ENCODE assay signal across 17 cellular contexts in the genomic region with DNA sequence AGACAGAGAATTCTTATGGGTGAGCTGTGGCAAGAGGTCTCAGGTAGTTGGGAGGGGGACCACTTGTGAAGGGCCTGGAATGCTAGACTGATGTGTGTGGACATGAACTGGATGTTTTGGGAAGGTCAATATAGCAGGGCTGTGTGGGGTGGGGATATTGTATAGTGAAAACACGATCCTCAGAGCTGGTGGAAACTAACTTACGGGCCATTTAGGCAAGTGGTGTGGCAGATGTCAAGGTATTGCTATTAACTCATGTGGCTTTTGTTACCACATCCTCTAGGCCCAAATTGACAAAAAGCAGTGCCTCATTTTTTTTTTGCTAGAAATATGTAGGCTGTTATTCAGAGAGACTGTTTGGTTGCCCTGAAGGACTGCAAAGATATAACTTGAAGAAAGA. TPM values are rescaled to one million over a fixed set of nuclear protein-coding genes. Genes with fewer than 3 reads are reported as not detected.
DNase-seq lines count a peak whose midpoint lies in the region; ATAC-seq and TF ChIP-seq lines count a peak whose summit lies in the region.
"Had no signal": no experiment of that assay in that cellular context is flagged by ENCODE, and none has a peak within 500 bp of the region (broad histone marks: within the 10 kb centered on the region; RNA-seq: fewer than 3 reads in every experiment).

No MANE protein-coding gene starts in this region.

- peaks cover 8% of the 10 kb centered on the region for H3K9me3 Mint-ChIP-seq in activated naive CD8-positive, alpha-beta T cell treated with anti-CD3 and anti-CD28 coated beads, Interleukin-2, amount 10 ng/mL, durations not matched to agents 7 days and 5 days
- peaks cover 16% of the 10 kb centered on the region for H3K9me3 Mint-ChIP-seq in activated naive CD8-positive, alpha-beta T cell treated with anti-CD3 and anti-CD28 coated beads for 36 hours
- H3K9me3 Mint-ChIP-seq in activated B cell treated with CpG ODN at 0.5 μM for 24 hours, result peaks cover 8% of the 10 kb centered on the region
- H3K9me3 Mint-ChIP-seq in stimulated activated effector memory CD8-positive, alpha-beta T cell treated with anti-CD3 and anti-CD28 coated beads, Interleukin-12 subunit alpha, Interleukin-12 subunit beta, amount 100 ng/mL, for 72 hours, result no peaks in the 10 kb centered on the region
- H3K9me3 Mint-ChIP-seq: activated T-cell treated with anti-CD3 and anti-CD28 coated beads, Interleukin-2, amount 50 U/mL, for 4 hours; stimulated activated naive CD8-positive, alpha-beta T cell treated with anti-CD3 and anti-CD28 coated beads, Interleukin-15, Interleukin-2, amounts not matched to agents 100 ng/mL and 50 ng/mL, for 24 hours had no signal

- ATAC-seq in activated naive CD8-positive, alpha-beta T cell treated with anti-CD3 and anti-CD28 coated beads, Interleukin-2, amount 10 ng/mL, durations not matched to agents 7 days and 5 days (ENCODE audit: low read depth), result peak; percentile 69
- ATAC-seq in HG02798 (IDR thresholded peaks at IDR 0.05; ENCODE audit: poor library complexity, unreplicated experiment) (peak; percentile 28), activated B cell treated with CpG ODN at 0.5 μM for 24 hours (ENCODE audit: low read depth) (no peak), GM19467 (IDR thresholded peaks at IDR 0.05; ENCODE audit: unreplicated experiment) (no peak)
- peak; percentile 69 for ATAC-seq in stimulated activated effector memory CD8-positive, alpha-beta T cell treated with anti-CD3 and anti-CD28 coated beads, Interleukin-12 subunit alpha, Interleukin-12 subunit beta, amount 100 ng/mL, for 72 hours
- ATAC-seq: activated T-cell treated with anti-CD3 and anti-CD28 coated beads, Interleukin-2, amount 50 U/mL, for 4 hours had no signal

- CTCF ChIA-PET in activated B cell treated with CpG ODN at 0.5 μM for 24 hours (lab: Charles Lee), result no interaction called here
- CTCF ChIA-PET in HEK293T (lab: Yijun Ruan, JAX), result no interaction called here

- peak overlapping the region; percentile 23 for H3K27ac Mint-ChIP-seq in activated naive CD8-positive, alpha-beta T cell treated with anti-CD3 and anti-CD28 coated beads, Interleukin-2, amount 10 ng/mL, durations not matched to agents 7 days and 5 days
- no peak overlapping the region for H3K27ac Mint-ChIP-seq in activated naive CD8-positive, alpha-beta T cell treated with anti-CD3 and anti-CD28 coated beads for 36 hours
- peak overlapping the region; percentile 4 for H3K27ac Mint-ChIP-seq in activated B cell treated with CpG ODN at 0.5 μM for 24 hours
- no peak overlapping the region for H3K27ac Mint-ChIP-seq in stimulated activated effector memory CD8-positive, alpha-beta T cell treated with anti-CD3 and anti-CD28 coated beads, Interleukin-12 subunit alpha, Interleukin-12 subunit beta, amount 100 ng/mL, for 72 hours
- H3K27ac Mint-ChIP-seq: memory B cell; stimulated activated naive CD8-positive, alpha-beta T cell treated with anti-CD3 and anti-CD28 coated beads, Interleukin-15, Interleukin-2, amounts not matched to agents 100 ng/mL and 50 ng/mL, for 24 hours had no signal

- H3K27me3 Mint-ChIP-seq in activated naive CD8-positive, alpha-beta T cell treated with anti-CD3 and anti-CD28 coated beads, Interleukin-2, amount 10 ng/mL, durations not matched to agents 7 days and 5 days, result no peaks in the 10 kb centered on the region
- peaks cover 5% of the 10 kb centered on the region for H3K27me3 Mint-ChIP-seq in activated naive CD8-positive, alpha-beta T cell treated with anti-CD3 and anti-CD28 coated beads for 36 hours
- no peaks in the 10 kb centered on the region for H3K27me3 Mint-ChIP-seq in activated B cell treated with CpG ODN at 0.5 μM for 24 hours
- H3K27me3 Mint-ChIP-seq: memory B cell had no signal

- peaks cover 34% of the 10 kb centered on the region for H3K4me1 Mint-ChIP-seq in activated naive CD8-positive, alpha-beta T cell treated with anti-CD3 and anti-CD28 coated beads, Interleukin-2, amount 10 ng/mL, durations not matched to agents 7 days and 5 days
- H3K4me1 Mint-ChIP-seq in activated naive CD8-positive, alpha-beta T cell treated with anti-CD3 and anti-CD28 coated beads for 36 hours, result peaks cover 28% of the 10 kb centered on the region
- H3K4me1 Mint-ChIP-seq in activated B cell treated with CpG ODN at 0.5 μM for 24 hours, result peaks cover 18% of the 10 kb centered on the region
- H3K4me1 Mint-ChIP-seq in stimulated activated effector memory CD8-positive, alpha-beta T cell treated with anti-CD3 and anti-CD28 coated beads, Interleukin-12 subunit alpha, Interleukin-12 subunit beta, amount 100 ng/mL, for 72 hours, result peaks cover 45% of the 10 kb centered on the region
- H3K4me1 Mint-ChIP-seq: CD14-positive monocyte, neural crest cell had no signal

- peaks cover 11% of the 10 kb centered on the region for H3K36me3 Mint-ChIP-seq in activated naive CD8-positive, alpha-beta T cell treated with anti-CD3 and anti-CD28 coated beads, Interleukin-2, amount 10 ng/mL, durations not matched to agents 7 days and 5 days
- peaks cover 14% of the 10 kb centered on the region for H3K36me3 Mint-ChIP-seq in activated naive CD8-positive, alpha-beta T cell treated with anti-CD3 and anti-CD28 coated beads for 36 hours
- H3K36me3 Mint-ChIP-seq in activated B cell treated with CpG ODN at 0.5 μM for 24 hours (ENCODE audit: low read depth), result no peaks in the 10 kb centered on the region
- H3K36me3 Mint-ChIP-seq in stimulated activated effector memory CD8-positive, alpha-beta T cell treated with anti-CD3 and anti-CD28 coated beads, Interleukin-12 subunit alpha, Interleukin-12 subunit beta, amount 100 ng/mL, for 72 hours, result no peaks in the 10 kb centered on the region

- intact Hi-C loops in activated B cell treated with CpG ODN at 0.5 μM for 24 hours (cut with micrococcal nuclease), result no loop called here

- peak overlapping the region; percentile 4 for H3K4me3 Mint-ChIP-seq in activated naive CD8-positive, alpha-beta T cell treated with anti-CD3 and anti-CD28 coated beads, Interleukin-2, amount 10 ng/mL, durations not matched to agents 7 days and 5 days
- no peak overlapping the region for H3K4me3 Mint-ChIP-seq in activated naive CD8-positive, alpha-beta T cell treated with anti-CD3 and anti-CD28 coated beads for 36 hours
- H3K4me3 Mint-ChIP-seq in activated B cell treated with CpG ODN at 0.5 μM for 24 hours, result no peak overlapping the region
- H3K4me3 Mint-ChIP-seq in stimulated activated effector memory CD8-positive, alpha-beta T cell treated with anti-CD3 and anti-CD28 coated beads, Interleukin-12 subunit alpha, Interleukin-12 subunit beta, amount 100 ng/mL, for 72 hours, result no peak overlapping the region
- H3K4me3 Mint-ChIP-seq: activated T-cell treated with anti-CD3 and anti-CD28 coated beads, Interleukin-2, amount 50 U/mL, for 4 hours; CD14-positive monocyte; memory B cell; neural crest cell; stimulated activated naive CD8-positive, alpha-beta T cell treated with anti-CD3 and anti-CD28 coated beads, Interleukin-15, Interleukin-2, amounts not matched to agents 100 ng/mL and 50 ng/mL, for 24 hours had no signal

- POLR2A ChIA-PET in activated naive CD8-positive, alpha-beta T cell treated with anti-CD3 and anti-CD28 coated beads, Interleukin-2, amount 10 ng/mL, durations not matched to agents 7 days and 5 days (lab: Charles Lee), result no interaction called here
- POLR2A ChIA-PET in activated B cell treated with CpG ODN at 0.5 μM for 24 hours (lab: Charles Lee), result no interaction called here
- POLR2A ChIA-PET in HEK293T (lab: Yijun Ruan, JAX), result interaction anchor here (0.5 to 1.4 kb wide), 2 partner anchors 8 to 9 kb away, joined by 3 to 5 read pairs; no protein-coding TSS in a partner anchor

- TF ChIP-seq CTCF in activated B cell treated with CpG ODN at 0.5 μM for 24 hours (IDR thresholded peaks at IDR 0.05), result no peak

- no peak for DNase-seq in activated naive CD8-positive, alpha-beta T cell treated with anti-CD3 and anti-CD28 coated beads, Interleukin-2, amount 10 ng/mL, durations not matched to agents 7 days and 5 days
- DNase-seq in activated naive CD8-positive, alpha-beta T cell treated with anti-CD3 and anti-CD28 coated beads for 36 hours, result no peak
- DNase-seq in activated B cell treated with CpG ODN at 0.5 μM for 24 hours, result no peak
- peak in 1 of 2 donors; percentile 58 for DNase-seq in stimulated activated effector memory CD8-positive, alpha-beta T cell treated with anti-CD3 and anti-CD28 coated beads, Interleukin-12 subunit alpha, Interleukin-12 subunit beta, amount 100 ng/mL, for 72 hours (ENCODE audit: low spot score in 2 of 2)
- no peak for DNase-seq in HEK293T (ENCODE audit: extremely low spot score)
- no peak for DNase-seq in NAMALWA (ENCODE audit: low spot score)
- DNase-seq: activated CD4-positive, alpha-beta T cell treated with anti-CD3 and anti-CD28 coated beads, Interleukin-2, amount 50 U/mL, for 1 hour; activated T-cell treated with anti-CD3 and anti-CD28 coated beads, Interleukin-2, amount 50 U/mL, for 4 hours; heart left ventricle; NCI-H2029 treated with DMSO at 0.1 percent for 48 hours; NCI-H526 treated with DMSO at 0.1 percent for 48 hours had no signal

TF ChIP-seq in HEK293T, 16 proteins besides CTCF, POLR2A, EP300 and RAD21:
- TF ChIP-seq SUZ12 (IDR thresholded peaks at IDR 0.05) (no peak), FOXA1 (IDR thresholded peaks at IDR 0.05) (no peak), SP1 (IDR thresholded peaks at IDR 0.05) (no peak), FOXK2 (IDR thresholded peaks at IDR 0.05) (no peak), ARNT (IDR thresholded peaks at IDR 0.05) (no peak), ELF4 (IDR thresholded peaks at IDR 0.05) (no peak), TARDBP (IDR thresholded peaks at IDR 0.05) (no peak), CTBP1 (IDR thresholded peaks at IDR 0.05; ENCODE audit: borderline replicate concordance) (no peak), L3MBTL2 (conservative IDR thresholded peaks at IDR 0.05) (no peak)
- TF ChIP-seq, protein P1, sequence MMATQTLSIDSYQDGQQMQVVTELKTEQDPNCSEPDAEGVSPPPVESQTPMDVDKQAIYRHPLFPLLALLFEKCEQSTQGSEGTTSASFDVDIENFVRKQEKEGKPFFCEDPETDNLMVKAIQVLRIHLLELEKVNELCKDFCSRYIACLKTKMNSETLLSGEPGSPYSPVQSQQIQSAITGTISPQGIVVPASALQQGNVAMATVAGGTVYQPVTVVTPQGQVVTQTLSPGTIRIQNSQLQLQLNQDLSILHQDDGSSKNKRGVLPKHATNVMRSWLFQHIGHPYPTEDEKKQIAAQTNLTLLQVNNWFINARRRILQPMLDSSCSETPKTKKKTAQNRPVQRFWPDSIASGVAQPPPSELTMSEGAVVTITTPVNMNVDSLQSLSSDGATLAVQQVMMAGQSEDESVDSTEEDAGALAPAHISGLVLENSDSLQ (IDR thresholded peaks at IDR 0.05), result no peak

RNA-seq across cellular contexts. Expression of gene GALNT1, which starts 8.0 kb away (rescaled TPM):
- 10 to 100 TPM; 33.1 to 38.3 TPM for total RNA-seq in activated naive CD8-positive, alpha-beta T cell treated with anti-CD3 and anti-CD28 coated beads, Interleukin-2, amount 10 ng/mL, durations not matched to agents 7 days and 5 days
- total RNA-seq in activated naive CD8-positive, alpha-beta T cell treated with anti-CD3 and anti-CD28 coated beads for 36 hours, result 10 to 100 TPM; 49.5 to 51.8 TPM
- 67.5 and 70.6 TPM in 2 replicates for total RNA-seq in activated B cell treated with CpG ODN at 0.5 μM for 24 hours

Comparison
In these comparisons a context has a peak if more than half of its experiments do, and no peak if none do; other contexts are left out.
1. H3K27ac Mint-ChIP-seq: peak in activated naive CD8-positive, alpha-beta T cell treated with anti-CD3 and anti-CD28 coated beads, Interleukin-2, amount 10 ng/mL, durations not matched to agents 7 days and 5 days (single experiment) and activated B cell treated with CpG ODN at 0.5 μM for 24 hours (single experiment); none in activated naive CD8-positive, alpha-beta T cell treated with anti-CD3 and anti-CD28 coated beads for 36 hours (single experiment) and stimulated activated effector memory CD8-positive, alpha-beta T cell treated with anti-CD3 and anti-CD28 coated beads, Interleukin-12 subunit alpha, Interleukin-12 subunit beta, amount 100 ng/mL, for 72 hours (single experiment).
2. ATAC-seq: peak in activated naive CD8-positive, alpha-beta T cell treated with anti-CD3 and anti-CD28 coated beads, Interleukin-2, amount 10 ng/mL, durations not matched to agents 7 days and 5 days (single experiment), HG02798 (single experiment) and stimulated activated effector memory CD8-positive, alpha-beta T cell treated with anti-CD3 and anti-CD28 coated beads, Interleukin-12 subunit alpha, Interleukin-12 subunit beta, amount 100 ng/mL, for 72 hours (single experiment); none in activated B cell treated with CpG ODN at 0.5 μM for 24 hours (single experiment) and GM19467 (single experiment).